Comparison of ENCODE assay signal across 29 cellular contexts in the genomic region with DNA sequence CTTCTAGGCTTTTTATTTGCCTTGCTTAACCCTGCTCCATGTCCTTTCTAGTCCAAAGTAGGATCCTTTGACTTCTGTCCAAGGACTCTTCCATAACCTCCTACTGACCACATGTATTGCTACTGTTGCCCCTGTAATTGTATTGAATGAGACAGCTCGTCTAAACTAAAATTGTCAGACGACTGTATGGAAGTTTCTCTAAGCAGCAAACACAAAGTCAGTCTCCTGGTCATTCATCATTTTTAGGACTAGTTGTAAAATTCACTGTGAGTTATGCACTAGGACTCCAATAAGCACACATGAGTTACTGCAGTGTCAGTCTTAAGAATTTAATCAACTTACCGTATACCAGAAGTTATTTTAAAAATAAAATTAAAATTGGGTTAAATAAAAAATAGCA.
"Had no signal": no experiment of that assay in that cellular context is flagged by ENCODE, and none has a peak within 500 bp of the region (broad histone marks: within the 10 kb centered on the region; RNA-seq: fewer than 3 reads in every experiment).

No MANE protein-coding gene starts in this region.

- H3K27ac Mint-ChIP-seq: activated B cell treated with CpG ODN at 0.5 μM for 24 hours; activated CD4-positive, alpha-beta T cell treated with anti-CD3 and anti-CD28 coated beads, Interleukin-2, amount 10 ng/mL, durations not matched to agents 24 days and 14 days; activated CD8-positive, alpha-beta memory T cell treated with anti-CD3 and anti-CD28 coated beads, Interleukin-2, amount 10 ng/mL, durations not matched to agents 7 days and 5 days; activated T-cell treated with anti-CD3 and anti-CD28 coated beads, Interleukin-2, amount 50 U/mL, for 24 hours; activated T-helper 1 cell treated with anti-CD3 and anti-CD28 coated beads, Interleukin-12 subunit alpha, Interleukin-12 subunit beta, Interleukin-2, Interleukin-4 antibody, amounts not matched to agents 30 ng/mL and 10 ng/mL and 1 ng/mL, durations not matched to agents 14 hours and 24 hours and 36 hours; brain had no signal

- H3K27me3 Mint-ChIP-seq: activated B cell treated with CpG ODN at 0.5 μM for 24 hours; activated CD4-positive, alpha-beta T cell treated with anti-CD3 and anti-CD28 coated beads, Interleukin-2, amount 10 ng/mL, durations not matched to agents 24 days and 14 days; activated CD8-positive, alpha-beta memory T cell treated with anti-CD3 and anti-CD28 coated beads, Interleukin-2, amount 10 ng/mL, durations not matched to agents 7 days and 5 days; activated naive CD8-positive, alpha-beta T cell; activated T-cell treated with anti-CD3 and anti-CD28 coated beads, Interleukin-2, amount 50 U/mL, for 24 hours; brain had no signal

- DNase-seq: activated B cell treated with CpG ODN at 0.5 μM for 24 hours; activated CD4-positive, alpha-beta T cell treated with anti-CD3 and anti-CD28 coated beads for 1 hour; activated CD4-positive, alpha-beta T cell treated with anti-CD3 and anti-CD28 coated beads, Interleukin-2, amount 10 ng/mL, durations not matched to agents 24 days and 14 days; activated CD4-positive, alpha-beta T cell treated with anti-CD3 and anti-CD28 coated beads, Interleukin-2, amount 50 U/mL, for 48 hours; activated CD8-positive, alpha-beta memory T cell treated with anti-CD3 and anti-CD28 coated beads, Interleukin-2, amount 10 ng/mL, durations not matched to agents 7 days and 5 days; activated effector memory CD4-positive, alpha-beta T cell treated with Interleukin-2 at 50 U/mL for 16 hours; activated naive CD4-positive, alpha-beta T cell; activated T-cell treated with anti-CD3 and anti-CD28 coated beads, Interleukin-2, amount 50 U/mL, for 24 hours; amygdala; MG63; MV-4-11; NCI-H1092 treated with DMSO at 0.1 percent for 48 hours; NCI-H1417 treated with DMSO at 0.1 percent for 48 hours; NCI-H1694; NCI-H2029; NCI-H2107; NCI-H2171 treated with DMSO at 0.1 percent for 48 hours; NCI-H510A treated with DMSO at 0.1 percent for 48 hours; NCI-H69; Peyer's patch; Right ventricle myocardium superior; SJCRH30; SK-N-SH; T-helper 9 cell had no signal

- ATAC-seq: activated CD8-positive, alpha-beta memory T cell treated with anti-CD3 and anti-CD28 coated beads, Interleukin-2, amount 10 ng/mL, durations not matched to agents 7 days and 5 days had no signal

- H3K4me1 Mint-ChIP-seq: activated B cell treated with CpG ODN at 0.5 μM for 24 hours, brain had no signal

- H3K27ac ChIP-seq: KMS-11, Peyer's patch, RWPE1, SJCRH30 had no signal

- H3K4me3 ChIP-seq: MG63, Peyer's patch, SJCRH30 had no signal

- H3K4me3 Mint-ChIP-seq: activated B cell treated with CpG ODN at 0.5 μM for 24 hours; activated CD4-positive, alpha-beta T cell treated with anti-CD3 and anti-CD28 coated beads, Interleukin-2, amount 10 ng/mL, durations not matched to agents 24 days and 14 days; activated CD8-positive, alpha-beta memory T cell treated with anti-CD3 and anti-CD28 coated beads, Interleukin-2, amount 10 ng/mL, durations not matched to agents 7 days and 5 days; activated naive CD8-positive, alpha-beta T cell; activated T-cell treated with anti-CD3 and anti-CD28 coated beads, Interleukin-2, amount 50 U/mL, for 24 hours; activated T-helper 1 cell treated with anti-CD3 and anti-CD28 coated beads, Interleukin-12 subunit alpha, Interleukin-12 subunit beta, Interleukin-2, Interleukin-4 antibody, amounts not matched to agents 30 ng/mL and 10 ng/mL and 1 ng/mL, durations not matched to agents 14 hours and 24 hours and 36 hours; brain had no signal

- H3K9me3 Mint-ChIP-seq: activated B cell treated with CpG ODN at 0.5 μM for 24 hours; activated CD4-positive, alpha-beta T cell treated with anti-CD3 and anti-CD28 coated beads, Interleukin-2, amount 10 ng/mL, durations not matched to agents 24 days and 14 days; activated T-cell treated with anti-CD3 and anti-CD28 coated beads, Interleukin-2, amount 50 U/mL, for 24 hours; activated T-helper 1 cell treated with anti-CD3 and anti-CD28 coated beads, Interleukin-12 subunit alpha, Interleukin-12 subunit beta, Interleukin-2, Interleukin-4 antibody, amounts not matched to agents 30 ng/mL and 10 ng/mL and 1 ng/mL, durations not matched to agents 14 hours and 24 hours and 36 hours; brain had no signal
